Comparison of ENCODE assay signal across 8 cellular contexts in the genomic region with DNA sequence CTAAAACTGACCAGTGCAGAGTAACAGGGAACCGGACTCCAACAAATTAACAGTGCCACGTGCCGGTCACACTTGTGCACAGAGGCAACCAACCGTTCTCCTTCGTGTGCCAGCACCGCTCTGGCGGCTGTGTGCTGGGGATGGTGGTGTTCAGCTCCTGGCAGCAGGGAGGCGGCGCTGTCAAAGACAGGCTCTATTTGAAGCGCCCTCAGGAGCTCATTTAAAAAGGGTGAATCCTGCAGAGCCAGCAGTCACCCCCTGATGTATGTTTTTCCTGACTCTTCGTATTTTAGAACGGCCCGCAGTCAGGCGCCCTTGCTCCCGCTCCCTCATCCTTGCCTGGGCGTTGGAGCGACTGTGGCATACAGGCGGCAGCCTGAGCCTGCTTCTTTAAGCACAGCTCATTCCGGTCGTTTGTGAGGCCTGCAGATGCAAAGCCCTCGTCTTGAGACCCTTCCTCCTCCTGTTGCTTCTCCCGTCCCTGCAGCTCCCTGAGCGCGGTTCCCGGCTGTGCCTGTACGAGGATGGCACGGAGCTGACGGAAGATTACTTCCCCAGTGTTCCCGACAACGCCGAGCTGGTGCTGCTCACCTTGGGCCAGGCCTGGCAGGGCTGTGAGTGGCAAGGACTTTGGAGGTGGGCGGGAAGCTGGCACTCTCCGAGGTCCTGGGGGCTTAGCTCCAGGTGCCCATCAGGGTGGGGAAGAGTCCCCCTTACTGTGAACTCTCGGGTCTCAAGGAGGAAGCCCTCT. TPM values are rescaled to one million over a fixed set of nuclear protein-coding genes. Genes with fewer than 3 reads are reported as not detected.
A peak's percentile ranks its signal among the peaks of the same experiment; 100 is the strongest.
DNase-seq lines count a peak whose midpoint lies in the region; ATAC-seq and TF ChIP-seq lines count a peak whose summit lies in the region.

No MANE protein-coding gene starts in this region.

- H3K9me2 ChIP-seq in OCI-LY1 (ENCODE audit: low read depth, low read length) = no peaks in the 10 kb centered on the region

- TF ChIP-seq CTCF in OCI-LY1 (IDR thresholded peaks at IDR 0.05; ENCODE audit: low read length) = peak; percentile 53
- TF ChIP-seq CTCF in right lobe of liver (IDR thresholded peaks at IDR 0.05) = peak in 1 of 4 donors; percentile 20

- H3K36me3 Mint-ChIP-seq in activated T-cell treated with anti-CD3 and anti-CD28 coated beads, Interleukin-2, amount 50 U/mL, for 72 hours (ENCODE audit: insufficient read depth in 2 of 2) = no peaks in the 10 kb centered on the region
- H3K36me3 Mint-ChIP-seq in central memory CD8-positive, alpha-beta T cell (ENCODE audit: insufficient read depth) = peaks cover 12% of the 10 kb centered on the region

- ATAC-seq in activated T-cell treated with anti-CD3 and anti-CD28 coated beads, Interleukin-2, amount 50 U/mL, for 72 hours (replicated peaks in 1 of 2) = no peak
- ATAC-seq in central memory CD8-positive, alpha-beta T cell (replicated peaks; ENCODE audit: extremely low read depth, poor library complexity, severe bottlenecking) = no peak
- ATAC-seq in right lobe of liver (peak in 3 of 4 donors; percentile 2 to 25 (median 12)), HG02759 (IDR thresholded peaks at IDR 0.05; ENCODE audit: unreplicated experiment) (no peak), GM18517 (IDR thresholded peaks at IDR 0.05; ENCODE audit: unreplicated experiment) (no peak)

- H3K27ac ChIP-seq in OCI-LY1 (ENCODE audit: low read depth, low read length, poor library complexity, severe bottlenecking) = peak overlapping the region; percentile 54
- H3K27ac ChIP-seq in right lobe of liver = no peak overlapping the region

- H3K9me3 ChIP-seq in OCI-LY1 (ENCODE audit: low read length) = no peaks in the 10 kb centered on the region
- H3K9me3 ChIP-seq in right lobe of liver = no peaks in the 10 kb centered on the region

- H3K4me1 ChIP-seq in OCI-LY1 (ENCODE audit: insufficient read depth, low read length, severe bottlenecking) (peaks cover 33% of the 10 kb centered on the region), right lobe of liver (peaks cover 0 to 19% (median 9%) of the 10 kb centered on the region in 4 donors)

- peaks cover 32% of the 10 kb centered on the region for H3K79me2 ChIP-seq in OCI-LY1 (ENCODE audit: insufficient read depth, low read length)

- H3K27ac Mint-ChIP-seq in activated T-cell treated with anti-CD3 and anti-CD28 coated beads, Interleukin-2, amount 50 U/mL, for 72 hours = no peak overlapping the region
- H3K27ac Mint-ChIP-seq in central memory CD8-positive, alpha-beta T cell (ENCODE audit: low read depth) = no peak overlapping the region

- no peak for TF ChIP-seq POLR2A in right lobe of liver (IDR thresholded peaks at IDR 0.05)

- no peaks in the 10 kb centered on the region for H3K27me3 Mint-ChIP-seq in activated T-cell treated with anti-CD3 and anti-CD28 coated beads, Interleukin-2, amount 50 U/mL, for 72 hours (ENCODE audit: low read depth)
- no peaks in the 10 kb centered on the region for H3K27me3 Mint-ChIP-seq in central memory CD8-positive, alpha-beta T cell

- H3K4me3 ChIP-seq in OCI-LY1 (ENCODE audit: low read depth, low read length, poor library complexity, severe bottlenecking) (peak overlapping the region; percentile 74), right lobe of liver (peak overlapping the region; percentile 60 to 82 (median 75))

- H3K27me3 ChIP-seq in OCI-LY1 (ENCODE audit: insufficient read depth, low read length) (no peaks in the 10 kb centered on the region), right lobe of liver (no peaks in the 10 kb centered on the region)

- H2AFZ ChIP-seq in OCI-LY1 (ENCODE audit: low read length) = no peak overlapping the region

- no peaks in the 10 kb centered on the region for H4K20me1 ChIP-seq in OCI-LY1 (ENCODE audit: insufficient read depth, low read length)

- intact Hi-C loops in right lobe of liver (cut with DNase I) = loop anchor here in 1 of 2 donors (5.0 kb wide), 1 partner anchor 39 kb away; no protein-coding TSS in a partner anchor

- DNase-seq in activated T-cell treated with anti-CD3 and anti-CD28 coated beads, Interleukin-2, amount 50 U/mL, for 72 hours = peak in 1 of 2 donors; percentile 9
- DNase-seq in activated T-cell treated with anti-CD3 and anti-CD28 coated beads, Interleukin-2, amount 50 U/mL, for 1 hour = no peak
- no peak for DNase-seq in central memory CD8-positive, alpha-beta T cell (ENCODE audit: low spot score in 2 of 2)
- DNase-seq in right lobe of liver (peak in 1 of 3 donors; percentile 55), superior temporal gyrus (ENCODE audit: extremely low spot score) (peak; percentile 63)

- H3K36me3 ChIP-seq in OCI-LY1 (ENCODE audit: insufficient read depth, low read length) (peaks cover 35% of the 10 kb centered on the region), right lobe of liver (no peaks in the 10 kb centered on the region)

- H3K4me2 ChIP-seq in OCI-LY1 (ENCODE audit: low read length) = peak overlapping the region; percentile 70

- H3K4me3 Mint-ChIP-seq in activated T-cell treated with anti-CD3 and anti-CD28 coated beads, Interleukin-2, amount 50 U/mL, for 72 hours = peak overlapping the region; percentile 95 to 97
- H3K4me3 Mint-ChIP-seq in central memory CD8-positive, alpha-beta T cell = peak overlapping the region; percentile 97

- H3K9me3 Mint-ChIP-seq in activated T-cell treated with anti-CD3 and anti-CD28 coated beads, Interleukin-2, amount 50 U/mL, for 72 hours = no peaks in the 10 kb centered on the region
- H3K9me3 Mint-ChIP-seq in central memory CD8-positive, alpha-beta T cell = no peaks in the 10 kb centered on the region

- peak overlapping the region; percentile 74 for H3K9ac ChIP-seq in OCI-LY1 (ENCODE audit: low read length)

- WGBS in right lobe of liver (ENCODE audit: insufficient coverage, low coverage, low lambda C conversion rate, missing lambda C conversion rate) = 68% methylated on average over 13 of the region's 34 CpGs

- H3K4me1 Mint-ChIP-seq in activated T-cell treated with anti-CD3 and anti-CD28 coated beads, Interleukin-2, amount 50 U/mL, for 72 hours (ENCODE audit: low read depth) = peaks cover 33% of the 10 kb centered on the region
- peaks cover 32% of the 10 kb centered on the region for H3K4me1 Mint-ChIP-seq in central memory CD8-positive, alpha-beta T cell

- H3F3A ChIP-seq in OCI-LY1 (ENCODE audit: insufficient read depth, low read length) = no peaks in the 10 kb centered on the region

RNA-seq across cellular contexts. Expression of a gene that starts 1.1 kb away (rescaled TPM):
- total RNA-seq in activated T-cell treated with anti-CD3 and anti-CD28 coated beads, Interleukin-2, amount 50 U/mL, for 72 hours = 1 to 10 TPM; 8.2 to 8.6 TPM
- total RNA-seq in right lobe of liver = 1 to 10 TPM; 2.0 to 3.5 (median 2.9) TPM

RNA-seq across cellular contexts. Expression of a gene that starts 1.4 kb away (rescaled TPM):
- total RNA-seq in activated T-cell treated with anti-CD3 and anti-CD28 coated beads, Interleukin-2, amount 50 U/mL, for 72 hours = 10 to 100 TPM; 37.4 to 48.1 TPM
- 10 to 100 TPM; 16.7 to 36.4 (median 26.6) TPM for total RNA-seq in right lobe of liver

RNA-seq across cellular contexts. Expression of a gene that starts 41.7 kb away (rescaled TPM):
- total RNA-seq in activated T-cell treated with anti-CD3 and anti-CD28 coated beads, Interleukin-2, amount 50 U/mL, for 72 hours = 10 to 100 TPM; 30.8 to 43.7 TPM
- total RNA-seq in right lobe of liver = 10 to 100 TPM in 5 of 6 experiments, 1 to 10 TPM in 1; 9.7 to 20.9 (median 11.1) TPM

Comparison
In these comparisons a context has a peak if more than half of its experiments do, and no peak if none do; other contexts are left out.
1. ATAC-seq: peak in right lobe of liver (3 of 4); none in activated T-cell treated with anti-CD3 and anti-CD28 coated beads, Interleukin-2, amount 50 U/mL, for 72 hours (0 of 2), central memory CD8-positive, alpha-beta T cell (single experiment), HG02759 (single experiment) and GM18517 (single experiment).